Comparison of ENCODE assay signal across 7 cellular contexts in the genomic region with DNA sequence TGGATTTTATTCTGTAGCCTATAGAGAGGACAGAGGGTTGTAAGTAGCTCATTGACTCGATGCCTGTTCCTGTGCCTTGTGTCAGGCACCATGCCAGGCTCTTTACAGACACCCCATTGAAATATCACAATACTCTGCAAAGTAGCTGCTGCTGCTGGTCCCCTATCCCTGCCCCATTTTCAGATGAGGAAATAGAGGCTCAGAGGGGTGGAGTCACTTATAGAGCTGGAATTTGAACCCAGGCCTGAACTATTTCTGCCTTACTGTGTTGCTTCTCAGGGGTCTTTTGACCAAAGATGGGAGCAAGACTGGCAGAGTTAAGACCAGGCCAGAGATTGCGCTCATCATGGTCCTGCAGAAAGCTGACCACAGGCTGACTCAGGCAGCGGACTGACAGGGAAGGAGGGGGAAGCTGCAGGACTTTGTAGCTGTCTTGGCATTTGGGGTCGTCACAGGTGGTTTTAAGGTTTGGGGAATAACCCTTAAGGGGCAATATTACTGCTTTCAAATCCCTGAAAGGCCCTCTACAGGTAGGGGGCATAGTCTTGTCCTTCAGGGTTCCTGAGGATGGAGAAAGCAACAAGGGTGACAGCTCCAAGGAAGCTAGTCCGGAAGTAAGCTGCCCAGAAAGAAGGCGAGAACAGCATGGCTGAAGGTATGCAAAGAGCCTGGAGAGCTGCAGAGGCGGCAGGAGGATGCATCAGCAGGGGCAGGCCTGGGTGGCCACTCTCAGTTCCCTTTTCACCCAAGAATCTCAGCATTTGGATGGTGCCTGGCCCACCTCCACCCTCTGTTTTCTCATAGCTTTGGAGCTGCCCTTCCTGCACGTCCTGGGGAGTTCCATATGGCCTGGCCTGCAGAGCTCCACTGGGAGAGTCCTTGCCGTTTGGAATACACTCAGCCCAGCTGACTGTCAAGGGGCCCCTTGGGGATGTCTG. TPM values are rescaled to one million over a fixed set of nuclear protein-coding genes. Genes with fewer than 3 reads are reported as not detected.
DNase-seq lines count a peak whose midpoint lies in the region; ATAC-seq and TF ChIP-seq lines count a peak whose summit lies in the region.

No MANE protein-coding gene starts in this region.

- peak overlapping the region; percentile 11 for H3K4me3 Mint-ChIP-seq in activated B cell treated with CpG ODN at 0.5 μM for 24 hours
- H3K4me3 Mint-ChIP-seq in memory B cell = peak overlapping the region; percentile 63

- H3K36me3 ChIP-seq in effector memory CD4-positive, alpha-beta T cell (ENCODE audit: control insufficient read depth, insufficient read depth, low read length) = no peaks in the 10 kb centered on the region

- H3K27me3 Mint-ChIP-seq in activated B cell treated with CpG ODN at 0.5 μM for 24 hours = no peaks in the 10 kb centered on the region
- H3K27me3 Mint-ChIP-seq in memory B cell = no peaks in the 10 kb centered on the region

- intact Hi-C loops in activated B cell treated with CpG ODN at 0.5 μM for 24 hours (cut with micrococcal nuclease) = loop anchor here (1.0 to 5.0 kb wide), 3 partner anchors 28 to 138 kb away; no protein-coding TSS in a partner anchor

- TF ChIP-seq CTCF in activated B cell treated with CpG ODN at 0.5 μM for 24 hours (IDR thresholded peaks at IDR 0.05) = no peak

- no peak overlapping the region for H3K27ac ChIP-seq in effector memory CD4-positive, alpha-beta T cell (ENCODE audit: insufficient read depth, low read length, poor library complexity, severe bottlenecking)

- CTCF ChIA-PET in activated B cell treated with CpG ODN at 0.5 μM for 24 hours (lab: Charles Lee) = interaction anchor here (0.8 to 1.6 kb wide), 7 partner anchors 28 to 168 kb away, joined by 3 to 8 read pairs (median 5); no protein-coding TSS in a partner anchor

- peaks cover 6% of the 10 kb centered on the region for H3K4me1 ChIP-seq in effector memory CD4-positive, alpha-beta T cell (ENCODE audit: control insufficient read depth, insufficient read depth, low read length, poor library complexity, severe bottlenecking)

- H3K9me3 Mint-ChIP-seq in activated B cell treated with CpG ODN at 0.5 μM for 24 hours (no peaks in the 10 kb centered on the region), memory B cell (no peaks in the 10 kb centered on the region)

- peaks cover 14% of the 10 kb centered on the region for H3K27me3 ChIP-seq in effector memory CD4-positive, alpha-beta T cell (replicated peaks; ENCODE audit: control insufficient read depth, insufficient read depth, low read length, poor library complexity, severe bottlenecking)

- POLR2A ChIA-PET in activated B cell treated with CpG ODN at 0.5 μM for 24 hours (lab: Charles Lee) = interaction anchor here (0.8 to 2.7 kb wide), 7 partner anchors 10 to 763 kb away, joined by 3 to 23 read pairs (median 3); a partner anchor contains a TSS

- H3K4me3 ChIP-seq in effector memory CD4-positive, alpha-beta T cell (ENCODE audit: insufficient read depth, low read depth, low read length, poor library complexity, severe bottlenecking) = no peak overlapping the region

- peak; percentile 49 for DNase-seq in activated B cell treated with CpG ODN at 0.5 μM for 24 hours
- DNase-seq in memory B cell (ENCODE audit: low spot score in 2 of 2) = peak; percentile 51 to 56
- no peak for DNase-seq in effector memory CD4-positive, alpha-beta T cell
- no peak for DNase-seq in stimulated activated CD8-positive, alpha-beta memory T cell treated with anti-CD3 and anti-CD28 coated beads, Interleukin-4, amount 100 ng/mL, for 48 hours
- no peak for DNase-seq in SW480 (ENCODE audit: low spot score)

- ATAC-seq in GM19372 (IDR thresholded peaks at IDR 0.05; ENCODE audit: low read depth, unreplicated experiment) (peak; percentile 85), HG03103 (IDR thresholded peaks at IDR 0.05; ENCODE audit: low read depth, unreplicated experiment) (peak; percentile 76), activated B cell treated with CpG ODN at 0.5 μM for 24 hours (ENCODE audit: low read depth) (peak; percentile 80), memory B cell (ENCODE audit: low read depth) (peak; percentile 82)

- peaks cover 57% of the 10 kb centered on the region for H3K4me1 Mint-ChIP-seq in activated B cell treated with CpG ODN at 0.5 μM for 24 hours
- H3K4me1 Mint-ChIP-seq in memory B cell = peaks cover 44% of the 10 kb centered on the region

- H3K36me3 Mint-ChIP-seq in activated B cell treated with CpG ODN at 0.5 μM for 24 hours (ENCODE audit: low read depth) = no peaks in the 10 kb centered on the region
- H3K36me3 Mint-ChIP-seq in memory B cell = no peaks in the 10 kb centered on the region

- no peaks in the 10 kb centered on the region for H3K9me3 ChIP-seq in effector memory CD4-positive, alpha-beta T cell (ENCODE audit: control insufficient read depth, low read length)

- H3K27ac Mint-ChIP-seq in activated B cell treated with CpG ODN at 0.5 μM for 24 hours (peak overlapping the region; percentile 85), memory B cell (peak overlapping the region; percentile 67)

RNA-seq across cellular contexts. Expression of a gene that starts 18.3 kb away (rescaled TPM):
- total RNA-seq in activated B cell treated with CpG ODN at 0.5 μM for 24 hours = 5.7 and 8.1 TPM in 2 replicates

RNA-seq across cellular contexts. Expression of a gene that starts 40.1 kb away (rescaled TPM):
- total RNA-seq in activated B cell treated with CpG ODN at 0.5 μM for 24 hours = 4,086 and 4,865 TPM in 2 replicates

Comparison
In these comparisons a context has a peak if more than half of its experiments do, and no peak if none do; other contexts are left out.
1. DNase-seq: peak in activated B cell treated with CpG ODN at 0.5 μM for 24 hours (single experiment) and memory B cell (2 of 2); none in effector memory CD4-positive, alpha-beta T cell (0 of 3), stimulated activated CD8-positive, alpha-beta memory T cell treated with anti-CD3 and anti-CD28 coated beads, Interleukin-4, amount 100 ng/mL, for 48 hours (single experiment) and SW480 (single experiment).
2. Peak in every context shown above with its lines, with median percentiles within 50 percentile points of each other: ATAC-seq.